Comparison of ENCODE assay signal across 1 cellular context in the genomic region with DNA sequence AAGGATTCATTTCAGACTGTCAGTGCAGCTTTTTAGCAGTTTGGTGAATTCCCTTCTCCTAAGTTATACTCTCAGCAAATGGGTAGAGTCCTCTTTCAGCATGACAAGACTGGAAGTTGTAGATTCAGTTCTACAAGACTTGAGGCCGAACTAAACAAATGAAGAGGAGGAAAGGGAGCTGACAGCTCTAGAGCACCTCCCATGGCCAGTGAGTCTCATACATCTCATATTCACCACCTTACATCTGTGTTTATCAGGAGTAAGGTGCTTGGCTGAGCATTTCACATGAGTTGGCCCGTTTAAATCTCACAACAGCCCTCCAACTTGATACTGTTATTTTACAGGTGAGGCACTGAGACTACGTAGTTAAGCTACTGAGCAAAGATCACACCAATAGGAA.
TF ChIP-seq lines count a peak whose summit lies in the region.

No MANE protein-coding gene starts in this region.

TF ChIP-seq in H1, 55 proteins besides CTCF, POLR2A, EP300 and RAD21:
- TF ChIP-seq SP4 (IDR thresholded peaks at IDR 0.05; ENCODE audit: low read length) (no peak), SUZ12 (IDR thresholded peaks at IDR 0.05; ENCODE audit: low read length) (no peak), TAF7 (optimal IDR thresholded peaks at IDR 0.05; ENCODE audit: borderline replicate concordance, low read depth, low read length) (no peak), CEBPB (IDR thresholded peaks at IDR 0.05; ENCODE audit: low read depth, low read length) (no peak), YY1 (IDR thresholded peaks at IDR 0.05; ENCODE audit: low read depth, low read length) (no peak), CHD2 (IDR thresholded peaks at IDR 0.05; ENCODE audit: low read length) (no peak), KDM1A (IDR thresholded peaks at IDR 0.05; ENCODE audit: borderline replicate concordance, low read length) (no peak), CHD1 (IDR thresholded peaks at IDR 0.05; ENCODE audit: low read depth, low read length) (no peak), SP1 (IDR thresholded peaks at IDR 0.05; ENCODE audit: low read depth, low read length) (no peak), RNF2 (IDR thresholded peaks at IDR 0.05; ENCODE audit: borderline replicate concordance, low read depth, low read length, missing control alignments, poor library complexity, severe bottlenecking) (no peak), TAF1 (IDR thresholded peaks at IDR 0.05; ENCODE audit: low read depth, low read length) (no peak)
- TF ChIP-seq, protein P1, sequence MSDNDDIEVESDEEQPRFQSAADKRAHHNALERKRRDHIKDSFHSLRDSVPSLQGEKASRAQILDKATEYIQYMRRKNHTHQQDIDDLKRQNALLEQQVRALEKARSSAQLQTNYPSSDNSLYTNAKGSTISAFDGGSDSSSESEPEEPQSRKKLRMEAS (IDR thresholded peaks at IDR 0.05): no peak
TF ChIP-seq in H1: peak in this region for 0.
